ENCODE assay signal across 9 cellular contexts in the genomic region with DNA sequence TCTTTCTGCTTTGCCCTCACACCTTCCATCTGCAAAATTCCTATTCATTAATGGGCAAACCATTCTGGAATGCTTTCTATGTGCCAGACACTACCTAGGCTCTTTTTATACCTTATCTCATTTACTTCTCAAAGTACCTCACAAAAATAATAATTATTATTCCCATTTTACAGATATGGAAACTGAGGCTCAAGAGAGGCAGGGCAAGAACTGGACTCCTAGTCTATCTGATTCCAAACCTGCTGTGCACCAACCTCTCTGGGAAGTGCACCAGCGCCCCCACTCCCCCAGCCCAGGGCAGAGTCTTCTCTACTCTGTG. TPM values are rescaled to one million over a fixed set of nuclear protein-coding genes. Genes with fewer than 3 reads are reported as not detected.
DNase-seq lines count a peak whose midpoint lies in the region; ATAC-seq and TF ChIP-seq lines count a peak whose summit lies in the region.
"Had no signal": no experiment of that assay in that cellular context is flagged by ENCODE, and none has a peak within 500 bp of the region (broad histone marks: within the 10 kb centered on the region; RNA-seq: fewer than 3 reads in every experiment).

No MANE protein-coding gene starts in this region.

- peak overlapping the region; percentile 82 for H3K4me2 ChIP-seq in SK-N-SH

- peaks cover 23% of the 10 kb centered on the region for H3K4me1 Mint-ChIP-seq in WTC11
- peaks cover 37% of the 10 kb centered on the region for H3K4me1 Mint-ChIP-seq in stimulated activated effector memory CD8-positive, alpha-beta T cell treated with anti-CD3 and anti-CD28 coated beads, Interleukin-12 subunit alpha, Interleukin-12 subunit beta, amount 100 ng/mL, for 72 hours

- intact Hi-C loops in Right ventricle myocardium inferior (cut with DNase I), result loop anchor here (1.0 kb wide), 2 partner anchors 43 to 61 kb away; no protein-coding TSS in a partner anchor

- no peaks in the 10 kb centered on the region for H3K9me3 Mint-ChIP-seq in WTC11
- H3K9me3 Mint-ChIP-seq in stimulated activated effector memory CD8-positive, alpha-beta T cell treated with anti-CD3 and anti-CD28 coated beads, Interleukin-12 subunit alpha, Interleukin-12 subunit beta, amount 100 ng/mL, for 72 hours, result no peaks in the 10 kb centered on the region

- H3K4me1 ChIP-seq in SK-N-SH (ENCODE audit: control insufficient read depth in 1 of 2, insufficient read depth in 2 of 2, low read depth in 1 of 2, low read length in 1 of 2) (peaks cover 5 to 11% of the 10 kb centered on the region in 2 experiments; a peak in 3 of 4 replicates), liver (ENCODE audit: control insufficient read depth in 4 of 4, insufficient read depth in 4 of 4, low read length in 3 of 4) (peaks cover 4 to 53% (median 43%) of the 10 kb centered on the region in 4 donors)

- 38% methylated on average over 1 of the region's 1 CpG for WGBS in SK-N-SH (ENCODE audit: low lambda C conversion rate)
- 41% methylated on average over 1 of the region's 1 CpG for WGBS in liver

- POLR2A ChIA-PET in SK-N-SH (lab: Yijun Ruan, JAX) (no interaction called here), WTC11 (lab: Charles Lee) (no interaction called here)

- H3K9me2 ChIP-seq in SK-N-SH, result no peaks in the 10 kb centered on the region

- TF ChIP-seq EP300 in SK-N-SH (IDR thresholded peaks at IDR 0.05; ENCODE audit: borderline replicate concordance in 1 of 2, low read depth in 1 of 2, low read length in 1 of 2), result no peak

- no peak for TF ChIP-seq CTCF in SK-N-SH (IDR thresholded peaks at IDR 0.05)
- TF ChIP-seq CTCF in WTC11 (IDR thresholded peaks at IDR 0.05), result no peak
- TF ChIP-seq CTCF in liver (IDR thresholded peaks at IDR 0.05; ENCODE audit: low read depth, low read length, missing input control), result no peak

- H3K79me2 ChIP-seq in SK-N-SH (ENCODE audit: insufficient read depth), result no peaks in the 10 kb centered on the region

- H3K27ac ChIP-seq in SK-N-SH (ENCODE audit: low read depth in 2 of 2, low read length in 1 of 2), result no peak overlapping the region
- peak overlapping the region; percentile 85 to 92 for H3K27ac ChIP-seq in liver (ENCODE audit: low read depth in 1 of 2, low read length in 2 of 2)

- H3K9ac ChIP-seq in SK-N-SH (no peak overlapping the region), liver (ENCODE audit: low read depth in 1 of 2, low read length in 2 of 2) (no peak overlapping the region)

- ATAC-seq in SK-N-SH treated with all-trans-retinoic acid at 6 μM for 48 hours (no peak), WTC11 (no peak), Right ventricle myocardium inferior (no peak)
- no peak for ATAC-seq in stimulated activated effector memory CD8-positive, alpha-beta T cell treated with anti-CD3 and anti-CD28 coated beads, Interleukin-12 subunit alpha, Interleukin-12 subunit beta, amount 100 ng/mL, for 72 hours

- TF ChIP-seq RAD21 in SK-N-SH (IDR thresholded peaks at IDR 0.05; ENCODE audit: low read length), result no peak
- no peak for TF ChIP-seq RAD21 in liver (IDR thresholded peaks at IDR 0.05)

- no peak overlapping the region for H3K27ac Mint-ChIP-seq in WTC11
- H3K27ac Mint-ChIP-seq in stimulated activated effector memory CD8-positive, alpha-beta T cell treated with anti-CD3 and anti-CD28 coated beads, Interleukin-12 subunit alpha, Interleukin-12 subunit beta, amount 100 ng/mL, for 72 hours, result peak overlapping the region; percentile 94

- peak overlapping the region; percentile 76; the same call in 1 of the 2 replicates for H2AFZ ChIP-seq in SK-N-SH (ENCODE audit: low read depth)

- peak overlapping the region; percentile 59; the same call in 1 of the 2 replicates for H3K4me3 Mint-ChIP-seq in WTC11
- H3K4me3 Mint-ChIP-seq in stimulated activated effector memory CD8-positive, alpha-beta T cell treated with anti-CD3 and anti-CD28 coated beads, Interleukin-12 subunit alpha, Interleukin-12 subunit beta, amount 100 ng/mL, for 72 hours, result peak overlapping the region; percentile 74

- CTCF ChIA-PET in SK-N-SH (lab: Yijun Ruan, JAX) (interaction anchor here (1.3 to 1.6 kb wide), 2 partner anchors 36 to 55 kb away, joined by 4 to 5 read pairs; no protein-coding TSS in a partner anchor), WTC11 (lab: Charles Lee) (interaction anchor here (0.6 kb wide), 1 partner anchor 13 kb away, joined by 6 read pairs; no protein-coding TSS in a partner anchor)

- H4K20me1 ChIP-seq in SK-N-SH (ENCODE audit: insufficient read depth), result no peaks in the 10 kb centered on the region

- no peaks in the 10 kb centered on the region; the same call in 1 of the 2 replicates for H3K36me3 Mint-ChIP-seq in WTC11
- no peaks in the 10 kb centered on the region for H3K36me3 Mint-ChIP-seq in stimulated activated effector memory CD8-positive, alpha-beta T cell treated with anti-CD3 and anti-CD28 coated beads, Interleukin-12 subunit alpha, Interleukin-12 subunit beta, amount 100 ng/mL, for 72 hours

- no peaks in the 10 kb centered on the region for H3K9me3 ChIP-seq in SK-N-SH
- H3K9me3 ChIP-seq in liver (ENCODE audit: control insufficient read depth in 4 of 4, low read length in 3 of 4), result no peaks in the 10 kb centered on the region

- DNase-seq in SK-N-SH, result no peak
- DNase-seq in WTC11 (ENCODE audit: low spot score), result no peak
- no peak for DNase-seq in stimulated activated effector memory CD8-positive, alpha-beta T cell treated with anti-CD3 and anti-CD28 coated beads, Interleukin-12 subunit alpha, Interleukin-12 subunit beta, amount 100 ng/mL, for 72 hours (ENCODE audit: low spot score in 2 of 2)
- DNase-seq in NCI-H82 treated with DMSO at 0.1 percent for 48 hours (lab: John Stamatoyannopoulos, UW; ENCODE audit: unreplicated experiment), result no peak
- DNase-seq in activated gamma-delta T cell (lab: John Stamatoyannopoulos, UW), result no peak
- DNase-seq in Right ventricle myocardium inferior (ENCODE audit: missing footprints), result no peak

- no peaks in the 10 kb centered on the region for H3F3A ChIP-seq in SK-N-SH (replicated peaks; ENCODE audit: insufficient read depth)

- H3K4me3 ChIP-seq in SK-N-SH (ENCODE audit: low read depth in 2 of 2, low read length in 1 of 2) (peak overlapping the region in 1 of 2 experiments; percentile 57; a peak in 2 of 4 replicates), liver (ENCODE audit: low read depth in 1 of 3, low read length in 3 of 3) (no peak overlapping the region)
- H3K4me3 ChIP-seq: lung had no signal

- peaks cover 70% of the 10 kb centered on the region for H3K27me3 Mint-ChIP-seq in WTC11 (ENCODE audit: low read depth)

- H3K36me3 ChIP-seq in SK-N-SH (replicated peaks in 1 of 2; ENCODE audit: control insufficient read depth in 1 of 2, insufficient read depth in 2 of 2, low read length in 1 of 2) (no peaks in the 10 kb centered on the region), liver (ENCODE audit: control insufficient read depth in 4 of 4, insufficient read depth in 3 of 4, low read depth in 1 of 4, low read length in 3 of 4) (no peaks in the 10 kb centered on the region)

- H3K27me3 ChIP-seq in SK-N-SH (ENCODE audit: insufficient read depth) (peaks cover 8% of the 10 kb centered on the region), liver (ENCODE audit: control insufficient read depth in 4 of 4, insufficient read depth in 4 of 4, low read length in 3 of 4) (no peaks in the 10 kb centered on the region)

TF ChIP-seq in SK-N-SH, 30 proteins besides CTCF, POLR2A, EP300 and RAD21:
- TF ChIP-seq TEAD4 (IDR thresholded peaks at IDR 0.05; ENCODE audit: borderline replicate concordance, insufficient read depth), result no peak
- TF ChIP-seq RCOR1 (IDR thresholded peaks at IDR 0.05; ENCODE audit: low read length), result 0 out of 2 replicates have a peak, but pooled peaks have one; percentile 20

TF ChIP-seq in SK-N-SH treated with all-trans-retinoic acid at 6 μM for 48 hours, 23 proteins besides CTCF, POLR2A, EP300 and RAD21 (continues in another document):
- no peak for TF ChIP-seq ZC3H10 (CRISPR knock-in tag; IDR thresholded peaks at IDR 0.05)
- TF ChIP-seq ARNTL (CRISPR knock-in tag; IDR thresholded peaks at IDR 0.05; ENCODE audit: borderline replicate concordance, low read depth), result no peak
- TF ChIP-seq ZFP30 (CRISPR knock-in tag; IDR thresholded peaks at IDR 0.05), result no peak
- TF ChIP-seq ESRRG (CRISPR knock-in tag; IDR thresholded peaks at IDR 0.05), result no peak
- no peak for TF ChIP-seq ZNF70 (CRISPR knock-in tag; IDR thresholded peaks at IDR 0.05)

TF ChIP-seq in liver, 16 proteins besides CTCF, POLR2A, EP300 and RAD21:
- peak in 1 of 2 donors; percentile 40 for TF ChIP-seq HNF4A (conservative IDR thresholded peaks at IDR 0.05)
- TF ChIP-seq SP1 (IDR thresholded peaks at IDR 0.05), result no peak

RNA-seq across cellular contexts. Expression of gene DGAT2, which starts 0.8 kb away (rescaled TPM):
- polyA plus RNA-seq in SK-N-SH (2012; rRNA removed), result 1.1 and 1.4 TPM in 2 replicates
- 0.88 and 1.3 TPM in 2 replicates for polyA plus RNA-seq in SK-N-SH (2012; cell fraction: cytosol; rRNA removed)
- 0.87 and 0.93 TPM in 2 replicates for polyA plus RNA-seq in SK-N-SH (2012; cell fraction: nucleus; rRNA removed)
- 1.6 to 3.3 TPM (median 2.8 TPM) in 3 replicates for total RNA-seq in WTC11 (2021)
- total RNA-seq in liver, result 100 to 1,000 TPM in 1 of 2 donors, 10 to 100 TPM in 1; 64.0 to 151 TPM
- 100 to 1,000 TPM in 1 of 2 donors, 10 to 100 TPM in 1; 57.2 to 152 TPM for polyA plus RNA-seq in liver
- total RNA-seq in Right ventricle myocardium inferior, result 25.5 TPM

RNA-seq across cellular contexts. Expression of gene UVRAG, which starts 47.3 kb away (rescaled TPM):
- polyA plus RNA-seq in SK-N-SH (2012; rRNA removed) (5.8 and 7.7 TPM in 2 replicates), liver (1 to 10 TPM; 4.4 to 7.9 TPM)
- polyA plus RNA-seq in SK-N-SH (2012; cell fraction: cytosol; rRNA removed), result 7.4 and 7.8 TPM in 2 replicates
- 9.6 and 11.4 TPM in 2 replicates for polyA plus RNA-seq in SK-N-SH (2012; cell fraction: nucleus; rRNA removed)
- total RNA-seq in WTC11 (2021) (10.9 to 14.5 TPM (median 12.3 TPM) in 3 replicates), liver (10 to 100 TPM; 12.1 to 15.1 TPM), Right ventricle myocardium inferior (15.1 TPM)

RNA-seq across cellular contexts. Expression of gene MOGAT2, which starts 50.1 kb away (rescaled TPM):
- polyA plus RNA-seq in SK-N-SH (2012; rRNA removed), result 0.03 TPM in 1 of 2 replicates, not detected in the other
- not detected in 2 replicates for polyA plus RNA-seq in SK-N-SH (2012; cell fraction: cytosol; rRNA removed)
- 0.04 TPM in 2 replicates for polyA plus RNA-seq in SK-N-SH (2012; cell fraction: nucleus; rRNA removed)
- total RNA-seq in WTC11 (2021), result 0.09 to 0.11 TPM in 2 of 3 replicates, not detected in the other
- 10 to 100 TPM in 1 of 2 donors, 1 to 10 TPM in 1; 1.0 to 92.4 TPM for total RNA-seq in liver
- 10 to 100 TPM; 24.3 to 50.9 TPM for polyA plus RNA-seq in liver
- total RNA-seq in Right ventricle myocardium inferior, result 0.22 TPM

Comparison
In these comparisons a context has a peak if more than half of its experiments do, and no peak if none do; other contexts are left out.
1. H3K27ac ChIP-seq: peak in liver (2 of 2); none in SK-N-SH (0 of 2).